In the genomic region with DNA sequence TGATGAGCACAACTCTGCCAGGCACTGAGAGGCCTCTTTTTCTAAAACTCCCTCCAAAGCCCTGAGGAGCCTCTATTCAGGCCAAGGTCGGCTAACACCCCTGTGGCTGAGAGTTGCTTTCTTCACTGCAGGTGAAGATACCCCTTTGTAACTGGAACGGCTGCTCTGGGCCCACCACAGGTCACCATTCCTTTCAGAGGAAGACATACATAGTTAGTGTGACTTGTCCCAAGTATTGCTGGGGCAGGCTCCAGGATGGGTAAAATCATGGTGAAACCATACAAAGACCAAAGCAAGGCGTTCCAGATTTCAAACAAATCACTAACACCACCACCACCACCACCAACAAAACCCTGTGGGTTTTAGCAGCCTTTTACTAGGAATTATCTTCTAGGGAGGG, we compare ENCODE assay signal across 15 cellular contexts. TPM values are rescaled to one million over a fixed set of nuclear protein-coding genes. Genes with fewer than 3 reads are reported as not detected.
"Had no signal": no experiment of that assay in that cellular context is flagged by ENCODE, and none has a peak within 500 bp of the region (broad histone marks: within the 10 kb centered on the region; RNA-seq: fewer than 3 reads in every experiment).

No MANE protein-coding gene starts in this region.

- H3K36me3 ChIP-seq: colonic mucosa, ovary, right lobe of liver, tibial artery, upper lobe of right lung had no signal

- H3K4me3 ChIP-seq: colonic mucosa, hepatocyte, mucosa of descending colon, ovary, right lobe of liver, tibial artery, upper lobe of right lung had no signal

- H3K36me3 Mint-ChIP-seq: naive thymus-derived CD8-positive, alpha-beta T cell; stimulated activated memory B cell treated with anti-CD40 and anti-IgM and Interleukin-4, amounts not matched to agents 10 μg/mL and 1 μg/mL and 100 μg/mL, for 72 hours had no signal

- FAIRE-seq: kidney had no signal

- H3K27me3 ChIP-seq: colonic mucosa, hepatocyte, ovary, right lobe of liver, tibial artery, upper lobe of right lung had no signal

- H3K4me1 ChIP-seq: colonic mucosa, foreskin keratinocyte, right lobe of liver, tibial artery had no signal

- H3K27me3 Mint-ChIP-seq: progenitor cell of endocrine pancreas; stimulated activated memory B cell treated with anti-CD40 and anti-IgM and Interleukin-4, amounts not matched to agents 10 μg/mL and 1 μg/mL and 100 μg/mL, for 72 hours; stimulated activated naive CD8-positive, alpha-beta T cell treated with anti-CD3 and anti-CD28 coated beads, Interleukin-15, Interleukin-2, amounts not matched to agents 100 ng/mL and 50 ng/mL, for 24 hours had no signal

- H2AFZ ChIP-seq: hepatocyte had no signal

- H3K4me2 ChIP-seq: hepatocyte had no signal

- H3K27ac ChIP-seq: colonic mucosa, foreskin keratinocyte, hepatocyte, right lobe of liver, tibial artery, upper lobe of right lung had no signal

- H3K79me2 ChIP-seq: hepatocyte had no signal

- H3K9me3 ChIP-seq: colonic mucosa, mucosa of descending colon, ovary, right lobe of liver, tibial artery, upper lobe of right lung had no signal

- H3K4me3 Mint-ChIP-seq: naive thymus-derived CD8-positive, alpha-beta T cell; stimulated activated memory B cell treated with anti-CD40 and anti-IgM and Interleukin-4, amounts not matched to agents 10 μg/mL and 1 μg/mL and 100 μg/mL, for 72 hours; stimulated activated naive CD8-positive, alpha-beta T cell treated with anti-CD3 and anti-CD28 coated beads, Interleukin-15, Interleukin-2, amounts not matched to agents 100 ng/mL and 50 ng/mL, for 24 hours had no signal

- H3K27ac Mint-ChIP-seq: progenitor cell of endocrine pancreas; stimulated activated memory B cell treated with anti-CD40 and anti-IgM and Interleukin-4, amounts not matched to agents 10 μg/mL and 1 μg/mL and 100 μg/mL, for 72 hours; stimulated activated naive CD8-positive, alpha-beta T cell treated with anti-CD3 and anti-CD28 coated beads, Interleukin-15, Interleukin-2, amounts not matched to agents 100 ng/mL and 50 ng/mL, for 24 hours had no signal

- H3K9me3 Mint-ChIP-seq: naive thymus-derived CD8-positive, alpha-beta T cell; stimulated activated memory B cell treated with anti-CD40 and anti-IgM and Interleukin-4, amounts not matched to agents 10 μg/mL and 1 μg/mL and 100 μg/mL, for 72 hours; stimulated activated naive CD8-positive, alpha-beta T cell treated with anti-CD3 and anti-CD28 coated beads, Interleukin-15, Interleukin-2, amounts not matched to agents 100 ng/mL and 50 ng/mL, for 24 hours had no signal

- DNase-seq: kidney had no signal

RNA-seq across cellular contexts. Expression of gene LONRF2, which starts 58.4 kb away (rescaled TPM):
- total RNA-seq: dermis blood vessel endothelial cell; foreskin keratinocyte; naive thymus-derived CD8-positive, alpha-beta T cell had no signal
- polyA plus RNA-seq: foreskin keratinocyte; mammary epithelial cell; naive thymus-derived CD8-positive, alpha-beta T cell had no signal
